Comparison of ENCODE assay signal across 8 cellular contexts in the genomic region with DNA sequence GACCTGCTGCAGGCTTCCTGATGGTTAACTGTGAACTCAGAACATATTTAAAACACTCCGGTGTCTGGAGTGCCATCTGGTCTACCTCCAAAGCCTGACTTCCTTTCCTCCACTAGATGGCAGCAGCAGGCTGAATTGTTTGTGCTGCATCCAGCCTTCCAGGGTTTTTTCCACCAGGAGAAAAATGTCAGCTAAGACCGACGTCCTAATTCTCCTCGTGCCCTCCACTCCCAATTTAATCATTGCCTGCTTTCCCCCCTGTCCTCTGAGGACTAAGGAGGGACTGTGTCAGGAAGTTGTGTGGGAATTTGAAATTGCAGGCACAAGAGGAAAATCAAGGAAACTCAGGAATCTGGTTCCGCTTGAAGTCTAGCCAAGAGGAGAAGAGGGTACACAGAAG.
DNase-seq lines count a peak whose midpoint lies in the region; ATAC-seq and TF ChIP-seq lines count a peak whose summit lies in the region.

No MANE protein-coding gene starts in this region.

- no peak overlapping the region for H3K27ac ChIP-seq in upper lobe of right lung

- intact Hi-C loops in Calu3 (cut with micrococcal nuclease; ENCODE audit: unreplicated experiment) (loop anchor here (1.0 kb wide), 1 partner anchor 124 kb away; no protein-coding TSS in a partner anchor), upper lobe of right lung (cut with DNase I) (no loop called here)
- intact Hi-C loops in activated T-helper 1 cell treated with anti-CD3 and anti-CD28 coated beads, Interleukin-12 subunit alpha, Interleukin-12 subunit beta, Interleukin-2, Interleukin-4 antibody, amounts not matched to agents 30 ng/mL and 10 ng/mL and 1 ng/mL, durations not matched to agents 14 hours and 24 hours and 36 hours (cut with micrococcal nuclease): loop anchor here (1.0 to 2.0 kb wide), 2 partner anchors 124 to 336 kb away; no protein-coding TSS in a partner anchor

- peaks cover 4% of the 10 kb centered on the region for H3K36me3 Mint-ChIP-seq in Calu3 (ENCODE audit: insufficient read depth, unreplicated experiment)
- H3K36me3 Mint-ChIP-seq in activated T-helper 1 cell treated with anti-CD3 and anti-CD28 coated beads, Interleukin-12 subunit alpha, Interleukin-12 subunit beta, Interleukin-2, Interleukin-4 antibody, amounts not matched to agents 30 ng/mL and 10 ng/mL and 1 ng/mL, durations not matched to agents 14 hours and 24 hours and 36 hours (ENCODE audit: low read depth): no peaks in the 10 kb centered on the region
- H3K36me3 Mint-ChIP-seq in neural crest cell (ENCODE audit: low read depth): no peaks in the 10 kb centered on the region

- H3K36me3 ChIP-seq in upper lobe of right lung: no peaks in the 10 kb centered on the region

- H3K9me3 ChIP-seq in upper lobe of right lung: no peaks in the 10 kb centered on the region

- H3K4me1 ChIP-seq in upper lobe of right lung: peaks cover 2% of the 10 kb centered on the region

- peak; percentile 88 for ATAC-seq in upper lobe of right lung
- no peak for ATAC-seq in GM21381 (IDR thresholded peaks at IDR 0.05; ENCODE audit: unreplicated experiment)

- H3K27ac Mint-ChIP-seq in Calu3 (ENCODE audit: unreplicated experiment) (no peak overlapping the region), neural crest cell (ENCODE audit: unreplicated experiment) (no peak overlapping the region)
- no peak overlapping the region for H3K27ac Mint-ChIP-seq in activated T-helper 1 cell treated with anti-CD3 and anti-CD28 coated beads, Interleukin-12 subunit alpha, Interleukin-12 subunit beta, Interleukin-2, Interleukin-4 antibody, amounts not matched to agents 30 ng/mL and 10 ng/mL and 1 ng/mL, durations not matched to agents 14 hours and 24 hours and 36 hours

- H3K4me3 ChIP-seq in fibroblast of the aortic adventitia (ENCODE audit: low read depth, low read length) (no peak overlapping the region), upper lobe of right lung (no peak overlapping the region)

- BruUV-seq in Calu3 (replicated peaks; lab: Mats Ljungman, UMichigan): no TSS peak

- CTCF ChIA-PET in Calu3 (lab: Charles Lee): interaction anchor here (1.7 to 6.1 kb wide), 2 partner anchors 120 to 124 kb away, joined by 5 to 44 read pairs; no protein-coding TSS in a partner anchor

- H3K27me3 Mint-ChIP-seq in Calu3 (ENCODE audit: unreplicated experiment) (peaks cover 48% of the 10 kb centered on the region), neural crest cell (ENCODE audit: low read depth) (no peaks in the 10 kb centered on the region)
- peaks cover 26% of the 10 kb centered on the region for H3K27me3 Mint-ChIP-seq in activated T-helper 1 cell treated with anti-CD3 and anti-CD28 coated beads, Interleukin-12 subunit alpha, Interleukin-12 subunit beta, Interleukin-2, Interleukin-4 antibody, amounts not matched to agents 30 ng/mL and 10 ng/mL and 1 ng/mL, durations not matched to agents 14 hours and 24 hours and 36 hours (ENCODE audit: insufficient read depth)

- no peaks in the 10 kb centered on the region for H3K27me3 ChIP-seq in upper lobe of right lung

- TF ChIP-seq CTCF in Calu3 (IDR thresholded peaks at IDR 0.05; ENCODE audit: unreplicated experiment) (peak; percentile 79), fibroblast of the aortic adventitia (IDR thresholded peaks at IDR 0.05; ENCODE audit: insufficient read depth, low read length) (peak; percentile 88), neural crest cell (conservative IDR thresholded peaks at IDR 0.05) (peak; percentile 95), upper lobe of right lung (IDR thresholded peaks at IDR 0.05) (peak; percentile 90)

- H3K9me3 Mint-ChIP-seq in Calu3 (ENCODE audit: low read depth, unreplicated experiment) (no peaks in the 10 kb centered on the region), neural crest cell (no peaks in the 10 kb centered on the region)
- no peaks in the 10 kb centered on the region for H3K9me3 Mint-ChIP-seq in activated T-helper 1 cell treated with anti-CD3 and anti-CD28 coated beads, Interleukin-12 subunit alpha, Interleukin-12 subunit beta, Interleukin-2, Interleukin-4 antibody, amounts not matched to agents 30 ng/mL and 10 ng/mL and 1 ng/mL, durations not matched to agents 14 hours and 24 hours and 36 hours

- H3K4me3 Mint-ChIP-seq in Calu3 (ENCODE audit: low read depth, unreplicated experiment) (no peak overlapping the region), neural crest cell (no peak overlapping the region)
- no peak overlapping the region for H3K4me3 Mint-ChIP-seq in activated T-helper 1 cell treated with anti-CD3 and anti-CD28 coated beads, Interleukin-12 subunit alpha, Interleukin-12 subunit beta, Interleukin-2, Interleukin-4 antibody, amounts not matched to agents 30 ng/mL and 10 ng/mL and 1 ng/mL, durations not matched to agents 14 hours and 24 hours and 36 hours

- H3K4me1 Mint-ChIP-seq in Calu3 (ENCODE audit: low read depth, unreplicated experiment) (peaks cover 8% of the 10 kb centered on the region), neural crest cell (peaks cover 4% of the 10 kb centered on the region)
- H3K4me1 Mint-ChIP-seq in activated T-helper 1 cell treated with anti-CD3 and anti-CD28 coated beads, Interleukin-12 subunit alpha, Interleukin-12 subunit beta, Interleukin-2, Interleukin-4 antibody, amounts not matched to agents 30 ng/mL and 10 ng/mL and 1 ng/mL, durations not matched to agents 14 hours and 24 hours and 36 hours (ENCODE audit: low read depth): no peaks in the 10 kb centered on the region

- DNase-seq in Calu3: peak; percentile 82
- DNase-seq in HUDEP-2 (lab: John Stamatoyannopoulos, UW; ENCODE audit: unreplicated experiment in 76 of 76): peak in 44 of 76 experiments; percentile 3 to 60 (median 22)
- DNase-seq in OCI-M1 (lab: John Stamatoyannopoulos, UW): peak; percentile 75
- peak; percentile 25 for DNase-seq in activated T-helper 1 cell treated with anti-CD3 and anti-CD28 coated beads, Interleukin-12 subunit alpha, Interleukin-12 subunit beta, Interleukin-2, Interleukin-4 antibody, amounts not matched to agents 30 ng/mL and 10 ng/mL and 1 ng/mL, durations not matched to agents 14 hours and 24 hours and 36 hours (ENCODE audit: low spot score)
- DNase-seq in fibroblast of the aortic adventitia (ENCODE audit: low read depth): peak; percentile 82
- DNase-seq in neural crest cell (ENCODE audit: low read depth, low spot score): peak; percentile 79
- no peak for DNase-seq in upper lobe of right lung
